Comparison of ENCODE assay signal across 26 cellular contexts in the genomic region with DNA sequence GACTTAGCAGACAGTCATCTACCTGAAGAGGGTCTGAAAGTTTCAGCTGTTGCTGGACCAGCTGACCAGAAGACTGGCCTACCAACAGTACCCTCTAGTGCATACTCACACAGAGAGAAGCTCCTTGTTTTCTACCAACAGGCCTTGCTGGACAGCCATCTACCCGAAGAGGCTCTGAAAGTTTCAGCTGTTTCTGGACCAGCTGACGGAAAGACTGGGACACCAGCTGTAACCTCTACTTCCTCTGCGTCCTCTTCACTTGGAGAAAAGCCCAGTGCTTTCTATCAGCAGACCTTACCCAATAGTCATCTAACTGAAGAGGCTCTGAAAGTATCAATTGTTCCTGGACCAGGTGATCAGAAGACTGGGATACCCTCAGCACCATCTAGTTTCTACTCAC.
"Had no signal": no experiment of that assay in that cellular context is flagged by ENCODE, and none has a peak within 500 bp of the region (broad histone marks: within the 10 kb centered on the region; RNA-seq: fewer than 3 reads in every experiment).

No MANE protein-coding gene starts in this region.

- DNase-seq: IMR-90, Karpas-422, KG1, MG63, NCI-H1092, NCI-H1105 treated with DMSO at 0.1 percent for 48 hours, NCI-H1417 treated with DMSO at 0.1 percent for 48 hours, NCI-H146, NCI-H1694 treated with DMSO at 0.1 percent for 48 hours, NCI-H2029, NCI-H2081 treated with DMSO at 0.1 percent for 48 hours, NCI-H2171, NCI-H226, NCI-H446, NCI-H510A, NCI-H524 treated with DMSO at 0.1 percent for 48 hours, NCI-H69, NCI-H774, Right ventricle myocardium superior, RPMI8226, SIG-M5, SW 1271 had no signal

- ATAC-seq: HepG2 had no signal

- FAIRE-seq: HepG2, RCC 7860 had no signal

- H3K27me3 ChIP-seq: MG63, SJSA1 had no signal

- H3K4me3 ChIP-seq: MG63, SJSA1, SK-N-MC had no signal
